8 cellular contexts compared by ENCODE assay signal in the genomic region with DNA sequence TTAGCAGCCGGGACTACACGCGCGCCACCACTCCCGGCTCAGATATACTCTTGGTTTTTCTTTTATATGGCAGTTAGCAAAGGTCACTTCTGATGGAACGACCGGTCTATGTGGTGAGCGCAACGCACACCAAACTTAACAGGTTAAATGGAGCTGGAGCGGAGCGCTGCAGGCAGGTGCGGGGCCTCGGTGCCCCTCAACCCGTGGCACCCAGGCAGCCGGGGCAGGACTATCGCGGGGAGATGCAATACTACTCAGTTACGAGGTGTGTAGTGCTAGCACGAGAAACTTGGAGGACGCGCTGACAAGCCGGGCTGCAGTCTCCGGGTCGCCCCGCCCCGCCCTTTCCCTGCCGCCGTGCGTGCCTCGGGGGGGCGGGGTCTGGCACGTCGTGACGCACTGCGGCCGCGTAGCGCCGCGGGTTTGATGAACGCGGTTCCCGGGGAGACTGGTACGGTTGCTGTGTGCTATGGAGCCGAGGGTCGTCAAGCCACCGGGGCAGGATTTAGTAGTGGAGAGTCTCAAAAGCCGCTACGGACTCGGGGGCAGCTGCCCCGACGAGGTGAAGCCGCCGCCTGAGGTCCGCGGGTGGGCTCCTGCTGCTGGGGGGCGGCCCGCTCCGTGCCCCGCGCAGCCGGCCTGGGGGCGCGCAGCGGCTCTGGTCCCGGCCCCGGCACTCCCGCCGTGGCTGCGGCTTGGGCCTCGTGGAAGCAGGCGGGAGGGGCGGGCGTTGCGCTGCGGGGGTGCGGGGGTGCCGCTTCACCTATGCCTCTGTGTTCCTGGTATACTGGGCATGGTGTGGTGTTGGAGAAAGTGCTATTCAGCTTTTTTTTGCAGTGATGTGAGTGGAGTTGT. TPM values are rescaled to one million over a fixed set of nuclear protein-coding genes. Genes with fewer than 3 reads are reported as not detected.
DNase-seq lines count a peak whose midpoint lies in the region; ATAC-seq and FAIRE-seq lines count a peak whose summit lies in the region.

A gene with protein sequence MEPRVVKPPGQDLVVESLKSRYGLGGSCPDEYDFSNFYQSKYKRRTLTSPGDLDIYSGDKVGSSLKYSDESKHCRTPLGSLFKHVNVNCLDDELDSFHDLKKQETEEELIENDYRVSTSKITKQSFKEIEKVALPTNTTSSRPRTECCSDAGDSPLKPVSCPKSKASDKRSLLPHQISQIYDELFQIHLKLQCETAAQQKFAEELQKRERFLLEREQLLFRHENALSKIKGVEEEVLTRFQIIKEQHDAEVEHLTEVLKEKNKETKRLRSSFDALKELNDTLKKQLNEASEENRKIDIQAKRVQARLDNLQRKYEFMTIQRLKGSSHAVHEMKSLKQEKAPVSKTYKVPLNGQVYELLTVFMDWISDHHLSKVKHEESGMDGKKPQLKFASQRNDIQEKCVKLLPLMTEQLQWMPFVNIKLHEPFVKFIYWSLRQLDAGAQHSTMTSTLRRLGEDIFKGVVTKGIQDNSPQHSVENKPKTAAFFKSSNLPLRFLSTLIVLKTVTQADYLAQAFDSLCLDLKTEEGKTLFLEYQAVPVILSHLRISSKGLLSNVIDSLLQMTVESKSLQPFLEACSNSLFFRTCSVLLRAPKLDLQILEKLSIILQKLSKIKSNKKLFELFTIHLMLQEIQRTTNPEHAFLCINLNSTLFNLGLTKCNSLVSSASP (plus strand): TSS at position 418 of the 855 bp plus-strand sequence. CDS start 52 bp downstream, at position 470.

- H3K9me3 ChIP-seq in naive thymus-derived CD4-positive, alpha-beta T cell (ENCODE audit: control insufficient read depth in 2 of 3, low read length in 3 of 3), result no peaks in the 10 kb centered on the region

- H3K27ac ChIP-seq in naive thymus-derived CD4-positive, alpha-beta T cell (ENCODE audit: low read depth, low read length), result peak within 1 kb of the TSS; percentile 90

- peak within 1 kb of the TSS; percentile 69 to 99 (median 97) for H3K27ac Mint-ChIP-seq in naive thymus-derived CD4-positive, alpha-beta T cell
- H3K27ac Mint-ChIP-seq in stimulated activated memory B cell treated with anti-CD40 and anti-IgM and Interleukin-4, amounts not matched to agents 10 μg/mL and 1 μg/mL and 100 μg/mL, for 72 hours, result peak within 1 kb of the TSS; percentile 82

- POLR2A ChIA-PET in naive thymus-derived CD4-positive, alpha-beta T cell (lab: Charles Lee), result interaction anchor here (0.5 kb wide), 1 partner anchor 152 kb away, joined by 3 read pairs; no protein-coding TSS in a partner anchor

- no peak for FAIRE-seq in RCC 7860 (lab: Jason Lieb, UNC)

- H3K9me3 Mint-ChIP-seq in naive thymus-derived CD4-positive, alpha-beta T cell, result peaks cover 0 to 2% (median 0%) of the 10 kb centered on the region in 11 donors
- no peaks in the 10 kb centered on the region for H3K9me3 Mint-ChIP-seq in stimulated activated memory B cell treated with anti-CD40 and anti-IgM and Interleukin-4, amounts not matched to agents 10 μg/mL and 1 μg/mL and 100 μg/mL, for 72 hours

- H3K4me1 ChIP-seq in naive thymus-derived CD4-positive, alpha-beta T cell (ENCODE audit: control insufficient read depth in 2 of 2, insufficient read depth in 2 of 2, low read length in 2 of 2), result peaks cover 6 to 13% of the 10 kb centered on the region in 2 donors

- H3K4me3 ChIP-seq in naive thymus-derived CD4-positive, alpha-beta T cell (ENCODE audit: low read length), result peak within 1 kb of the TSS; percentile 88

- DNase-seq in DMS79 treated with DMSO at 0.1 percent for 48 hours (lab: John Stamatoyannopoulos, UW) (peak; percentile 87), KBM-7 (peak; percentile 92), RCC 7860 (ENCODE audit: low spot score) (peak; percentile 74), fibroblast of gingiva (ENCODE audit: low read depth) (peak; percentile 83)
- peak; percentile 93 to 95 for DNase-seq in activated T-cell treated with anti-CD3 and anti-CD28 coated beads, Interleukin-2, amount 50 U/mL, for 48 hours
- peak; percentile 86 to 93 (median 91) for DNase-seq in naive thymus-derived CD4-positive, alpha-beta T cell

- H3K27me3 ChIP-seq in naive thymus-derived CD4-positive, alpha-beta T cell (ENCODE audit: control insufficient read depth in 2 of 2, insufficient read depth in 2 of 2, low read length in 2 of 2), result no peaks in the 10 kb centered on the region

- H3K4me3 Mint-ChIP-seq in naive thymus-derived CD4-positive, alpha-beta T cell, result peak within 1 kb of the TSS; percentile 88 to 100 (median 97)
- H3K4me3 Mint-ChIP-seq in stimulated activated memory B cell treated with anti-CD40 and anti-IgM and Interleukin-4, amounts not matched to agents 10 μg/mL and 1 μg/mL and 100 μg/mL, for 72 hours, result peak within 1 kb of the TSS; percentile 99

- in situ Hi-C loops in KBM-7 (cut with MboI; ENCODE audit: low pct_unique_long_range_greater_than_20kb, low sequenced_read_pairs), result no loop called here

- H3K4me1 Mint-ChIP-seq in naive thymus-derived CD4-positive, alpha-beta T cell, result peaks cover 6 to 21% (median 17%) of the 10 kb centered on the region in 7 donors
- H3K4me1 Mint-ChIP-seq in stimulated activated memory B cell treated with anti-CD40 and anti-IgM and Interleukin-4, amounts not matched to agents 10 μg/mL and 1 μg/mL and 100 μg/mL, for 72 hours, result peaks cover 14% of the 10 kb centered on the region

- peaks cover 0 to 19% (median 12%) of the 10 kb centered on the region in 5 donors for H3K36me3 Mint-ChIP-seq in naive thymus-derived CD4-positive, alpha-beta T cell
- peaks cover 21% of the 10 kb centered on the region for H3K36me3 Mint-ChIP-seq in stimulated activated memory B cell treated with anti-CD40 and anti-IgM and Interleukin-4, amounts not matched to agents 10 μg/mL and 1 μg/mL and 100 μg/mL, for 72 hours

- CTCF ChIA-PET in naive thymus-derived CD4-positive, alpha-beta T cell (lab: Charles Lee), result no interaction called here

- intact Hi-C loops in naive thymus-derived CD4-positive, alpha-beta T cell (cut with micrococcal nuclease), result loop anchor here (1.0 to 5.0 kb wide), 14 partner anchors 67 to 828 kb away; a partner anchor contains a TSS

- ATAC-seq in GM21723 (IDR thresholded peaks at IDR 0.05; ENCODE audit: unreplicated experiment), result peak; percentile 97
- ATAC-seq in naive thymus-derived CD4-positive, alpha-beta T cell, result peak; percentile 98
- ATAC-seq in stimulated activated memory B cell treated with anti-CD40 and anti-IgM and Interleukin-4, amounts not matched to agents 10 μg/mL and 1 μg/mL and 100 μg/mL, for 72 hours, result peak; percentile 99

- no peaks in the 10 kb centered on the region for H3K27me3 Mint-ChIP-seq in naive thymus-derived CD4-positive, alpha-beta T cell
- no peaks in the 10 kb centered on the region for H3K27me3 Mint-ChIP-seq in stimulated activated memory B cell treated with anti-CD40 and anti-IgM and Interleukin-4, amounts not matched to agents 10 μg/mL and 1 μg/mL and 100 μg/mL, for 72 hours

- peaks cover 5 to 12% (median 12%) of the 10 kb centered on the region in 3 experiments for H3K36me3 ChIP-seq in naive thymus-derived CD4-positive, alpha-beta T cell (ENCODE audit: control insufficient read depth in 2 of 3, insufficient read depth in 3 of 3, low read length in 3 of 3)

RNA-seq across cellular contexts. Expression of the gene that starts here (rescaled TPM):
- 10 to 100 TPM in 1 of 5 experiments, 1 to 10 TPM in 4; 2.7 to 10.5 (median 7.5) TPM for total RNA-seq in naive thymus-derived CD4-positive, alpha-beta T cell
- polyA plus RNA-seq in naive thymus-derived CD4-positive, alpha-beta T cell, result 1 to 10 TPM; 5.7 to 7.3 TPM

Comparison
In these comparisons a context has a peak if more than half of its experiments do, and no peak if none do; other contexts are left out.
1. Peak in every context shown above with its lines: DNase-seq, ATAC-seq, H3K4me3 ChIP-seq and H3K27ac ChIP-seq.